Comparison of ENCODE assay signal across 1 cellular context in the genomic region with DNA sequence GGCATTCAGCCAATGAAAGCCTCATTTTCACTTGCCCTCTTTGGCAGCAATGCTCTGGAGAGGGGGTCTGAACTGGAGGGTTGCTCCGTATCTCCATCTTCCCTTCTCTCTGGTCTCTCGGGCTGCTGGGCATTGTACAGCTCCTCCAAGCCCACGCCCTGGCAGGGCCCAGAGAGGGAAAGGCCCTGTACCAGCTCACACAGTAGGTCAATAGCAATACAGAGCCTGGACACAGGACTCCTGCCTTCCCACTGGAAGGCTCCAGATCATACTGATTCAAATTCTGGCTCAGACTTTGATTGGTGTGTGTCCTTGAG.
TF ChIP-seq lines count a peak whose summit lies in the region.

No MANE protein-coding gene starts in this region.

TF ChIP-seq in IMR-90, 13 proteins besides CTCF, POLR2A, EP300 and RAD21:
- no peak for TF ChIP-seq ELK1 (IDR thresholded peaks at IDR 0.05; ENCODE audit: borderline replicate concordance, low read depth, low read length)
- no peak for TF ChIP-seq CHD1 (IDR thresholded peaks at IDR 0.05; ENCODE audit: low read depth, low read length)
- no peak for TF ChIP-seq MAFK (IDR thresholded peaks at IDR 0.05; ENCODE audit: low read depth, low read length)
- TF ChIP-seq, protein P1, sequence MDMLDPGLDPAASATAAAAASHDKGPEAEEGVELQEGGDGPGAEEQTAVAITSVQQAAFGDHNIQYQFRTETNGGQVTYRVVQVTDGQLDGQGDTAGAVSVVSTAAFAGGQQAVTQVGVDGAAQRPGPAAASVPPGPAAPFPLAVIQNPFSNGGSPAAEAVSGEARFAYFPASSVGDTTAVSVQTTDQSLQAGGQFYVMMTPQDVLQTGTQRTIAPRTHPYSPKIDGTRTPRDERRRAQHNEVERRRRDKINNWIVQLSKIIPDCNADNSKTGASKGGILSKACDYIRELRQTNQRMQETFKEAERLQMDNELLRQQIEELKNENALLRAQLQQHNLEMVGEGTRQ (IDR thresholded peaks at IDR 0.05; ENCODE audit: low read depth, low read length), result no peak
- no peak for TF ChIP-seq RCOR1 (IDR thresholded peaks at IDR 0.05; ENCODE audit: insufficient replicate concordance, low read length)
- TF ChIP-seq BHLHE40 (IDR thresholded peaks at IDR 0.05; ENCODE audit: low read depth, low read length), result no peak
- TF ChIP-seq SMC3 (IDR thresholded peaks at IDR 0.05; ENCODE audit: low read depth, low read length), result no peak
- no peak for TF ChIP-seq CEBPB (IDR thresholded peaks at IDR 0.05; ENCODE audit: low read depth, low read length)
- no peak for TF ChIP-seq MAZ (IDR thresholded peaks at IDR 0.05; ENCODE audit: borderline replicate concordance, low read depth, low read length)
- TF ChIP-seq NFE2L2 (IDR thresholded peaks at IDR 0.05; ENCODE audit: low read depth, low read length), result no peak
- TF ChIP-seq MXI1 (IDR thresholded peaks at IDR 0.05; ENCODE audit: borderline replicate concordance, low read depth, low read length), result no peak
- TF ChIP-seq FOS (IDR thresholded peaks at IDR 0.05; ENCODE audit: low read depth, low read length), result no peak
- TF ChIP-seq RFX5 (IDR thresholded peaks at IDR 0.05; ENCODE audit: low read depth, low read length), result no peak
TF ChIP-seq in IMR-90: peak in this region for 0.
